Comparison of ENCODE assay signal across 8 cellular contexts in genomic region chr10:6108631-6109443, GRCh38. TPM values are rescaled to one million over a fixed set of nuclear protein-coding genes. Genes with fewer than 3 reads are reported as not detected.
A peak's percentile ranks its signal among the peaks of the same experiment; 100 is the strongest.
DNase-seq lines count a peak whose midpoint lies in the region; ATAC-seq and TF ChIP-seq lines count a peak whose summit lies in the region.

No MANE protein-coding gene starts in this region.

- H3K79me2 ChIP-seq in KMS-11 (ENCODE audit: insufficient read depth, low read depth) (peaks cover 3% of the 10 kb centered on the region; the same call in 1 of the 2 replicates), osteoblast (ENCODE audit: insufficient read depth, low read length) (peaks cover 13% of the 10 kb centered on the region)

- H3K4me1 ChIP-seq in KMS-11 (ENCODE audit: low read depth, poor library complexity, severe bottlenecking) (peaks cover 11% of the 10 kb centered on the region), osteoblast (ENCODE audit: insufficient read depth, low read length) (no peaks in the 10 kb centered on the region)

- H3K4me3 ChIP-seq in KMS-11 (IDR thresholded peaks at IDR 0.05; ENCODE audit: insufficient read depth, low read depth, low read length) (no peak overlapping the region), fibroblast of mammary gland (ENCODE audit: control insufficient read depth, low read depth, low read length) (no peak overlapping the region), osteoblast (ENCODE audit: insufficient read depth, low read length) (no peak overlapping the region)

- H3K9me3 ChIP-seq in osteoblast (ENCODE audit: low read depth, low read length): no peaks in the 10 kb centered on the region

- ATAC-seq in HG02938 (IDR thresholded peaks at IDR 0.05; ENCODE audit: unreplicated experiment) (no peak), HG03457 (IDR thresholded peaks at IDR 0.05; ENCODE audit: unreplicated experiment) (no peak)

- peak overlapping the region; percentile 12; the same call in 1 of the 2 replicates for H3K4me2 ChIP-seq in KMS-11
- H3K4me2 ChIP-seq in osteoblast (ENCODE audit: insufficient read depth, low read length): no peak overlapping the region

- H3K9ac ChIP-seq in KMS-11: no peak overlapping the region

- H3K27me3 ChIP-seq in KMS-11 (ENCODE audit: insufficient read depth, low read depth): no peaks in the 10 kb centered on the region
- H3K27me3 ChIP-seq in osteoblast (ENCODE audit: insufficient read depth, low read length): no peaks in the 10 kb centered on the region

- peaks cover 15% of the 10 kb centered on the region; the same call in 1 of the 2 replicates for H3K36me3 ChIP-seq in KMS-11 (ENCODE audit: insufficient read depth)
- peaks cover 69% of the 10 kb centered on the region for H3K36me3 ChIP-seq in osteoblast (ENCODE audit: insufficient read depth, low read length)

- TF ChIP-seq CTCF in KMS-11 (conservative IDR thresholded peaks at IDR 0.05; ENCODE audit: low read depth, low read length): peak; percentile 98
- TF ChIP-seq CTCF in fibroblast of mammary gland (conservative IDR thresholded peaks at IDR 0.05; ENCODE audit: control insufficient read depth, insufficient read depth, low read depth, low read length): peak; percentile 71
- peak; percentile 66 for TF ChIP-seq CTCF in osteoblast (IDR thresholded peaks at IDR 0.05; ENCODE audit: extremely low read depth, low read depth, low read length)

- DNase-seq in NCI-H2196 (lab: John Stamatoyannopoulos, UW; ENCODE audit: unreplicated experiment) (peak; percentile 2), NCI-H2196 treated with DMSO at 0.1 percent for 48 hours (lab: John Stamatoyannopoulos, UW; ENCODE audit: unreplicated experiment) (no peak), fibroblast of mammary gland (ENCODE audit: low read depth) (peak; percentile 59), osteoblast (ENCODE audit: insufficient read length, low spot score, missing footprints) (peak; percentile 68)
- DNase-seq in activated CD4-positive, alpha-beta T cell treated with anti-CD3 and anti-CD28 coated beads, Interleukin-2, amount 50 U/mL, for 1 hour: peak; percentile 13

- no peak overlapping the region for H2AFZ ChIP-seq in KMS-11 (ENCODE audit: low read depth)
- no peak overlapping the region for H2AFZ ChIP-seq in osteoblast (ENCODE audit: low read length)

- H4K20me1 ChIP-seq in KMS-11 (ENCODE audit: insufficient read depth): no peaks in the 10 kb centered on the region
- H4K20me1 ChIP-seq in osteoblast (ENCODE audit: insufficient read depth, low read length): peaks cover 8% of the 10 kb centered on the region

- no peak overlapping the region for H3K27ac ChIP-seq in KMS-11
- no peak overlapping the region for H3K27ac ChIP-seq in osteoblast (ENCODE audit: low read depth, low read length)

RNA-seq across cellular contexts. Expression of gene RBM17, which starts 20.0 kb away (rescaled TPM):
- 29.3 and 31.8 TPM in 2 replicates for total RNA-seq in osteoblast

RNA-seq across cellular contexts. Expression of gene IL2RA, which starts 46.7 kb away (rescaled TPM):
- not detected in 2 replicates for total RNA-seq in osteoblast
